In the genomic region with DNA sequence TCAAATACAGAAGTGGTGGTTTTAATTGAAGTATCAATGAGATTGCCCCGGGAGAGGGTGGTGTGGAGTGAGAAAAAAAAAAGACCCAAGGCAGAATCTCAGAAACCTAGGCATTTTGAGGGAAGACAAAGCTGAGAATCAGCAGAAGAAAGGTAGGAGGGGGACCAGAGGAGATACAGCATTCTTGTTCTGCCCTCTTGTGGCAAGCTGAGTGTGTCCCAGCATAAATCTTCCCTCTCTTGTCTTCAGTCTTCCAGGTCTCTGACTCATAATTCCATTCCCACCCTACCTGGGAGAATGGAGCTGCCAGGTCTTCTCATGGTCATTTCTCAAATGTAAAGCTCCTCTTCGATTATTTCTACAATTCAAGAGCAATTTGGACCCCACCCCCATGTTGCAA, we compare ENCODE assay signal across 8 cellular contexts. TPM values are rescaled to one million over a fixed set of nuclear protein-coding genes. Genes with fewer than 3 reads are reported as not detected.
DNase-seq lines count a peak whose midpoint lies in the region; ATAC-seq and FAIRE-seq lines count a peak whose summit lies in the region.

No MANE protein-coding gene starts in this region.

- H3K27me3 ChIP-seq in HAP-1 (ENCODE audit: low read depth) (0 out of 2 replicates have a peak, but pooled peaks cover 3% of the 10 kb centered on the region), SJCRH30 (no peaks in the 10 kb centered on the region)

- in situ Hi-C loops in HAP-1 (cut with MboI; ENCODE audit: low sequenced_read_pairs): loop anchor here (25.0 kb wide), 2 partner anchors 223 to 373 kb away; a partner anchor contains a TSS

- no peak for FAIRE-seq in urothelium cell line (lab: Jason Lieb, UNC)

- ATAC-seq in HG03025 (IDR thresholded peaks at IDR 0.05; ENCODE audit: low FRiP score, unreplicated experiment) (no peak), HG02852 (IDR thresholded peaks at IDR 0.05; ENCODE audit: unreplicated experiment) (no peak), HG03175 (IDR thresholded peaks at IDR 0.05; ENCODE audit: unreplicated experiment) (no peak)

- H3K4me3 ChIP-seq in HAP-1 (no peak overlapping the region), SJCRH30 (no peak overlapping the region)

- H3K36me3 ChIP-seq in HAP-1 (replicated peaks) (no peaks in the 10 kb centered on the region), SJCRH30 (no peaks in the 10 kb centered on the region)

- DNase-seq in AG20443 (ENCODE audit: low spot score): peak; percentile 48
- peak; percentile 60 to 72 for DNase-seq in HAP-1 (ENCODE audit: low spot score in 2 of 2)
- DNase-seq in SJCRH30: peak; percentile 1 to 41
- DNase-seq in head of caudate nucleus: peak in 33 of 42 donors; percentile 4 to 70 (median 31)
- peak; percentile 47 for DNase-seq in urothelium cell line (ENCODE audit: low spot score)

- H3K9me3 ChIP-seq in HAP-1: no peaks in the 10 kb centered on the region
- no peaks in the 10 kb centered on the region for H3K9me3 ChIP-seq in SJCRH30 (replicated peaks)

- no peak overlapping the region for H3K27ac ChIP-seq in SJCRH30

- H3K4me1 ChIP-seq in HAP-1 (no peaks in the 10 kb centered on the region), SJCRH30 (no peaks in the 10 kb centered on the region)

- intact Hi-C loops in head of caudate nucleus (cut with DNase I): no loop called here

RNA-seq across cellular contexts. Expression of a gene that starts 32.7 kb away (rescaled TPM):
- total RNA-seq in SJCRH30 (2014; rRNA removed; shearing (Covaris generic)): 101 and 102 TPM in 2 replicates
